In the genomic region with DNA sequence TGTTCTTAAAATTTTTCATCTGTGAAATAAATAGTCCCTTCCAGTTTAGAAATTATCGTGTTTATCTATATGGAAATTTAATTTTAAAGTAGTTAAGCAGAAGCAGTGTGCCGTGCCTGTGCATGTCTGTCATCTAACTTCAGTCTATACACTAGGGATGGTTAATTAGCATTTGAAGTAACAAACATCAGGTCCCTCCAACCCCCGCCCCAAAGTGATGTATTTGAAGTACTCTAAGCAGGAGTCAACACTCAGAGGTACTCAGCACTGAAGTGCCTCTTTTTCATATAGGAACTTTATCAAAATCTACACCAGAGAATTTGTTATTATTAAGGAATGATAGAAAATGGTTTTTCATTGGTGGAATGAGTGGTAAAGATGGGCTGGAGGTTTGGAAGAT, we compare ENCODE assay signal across 1 cellular context.
TF ChIP-seq lines count a peak whose summit lies in the region.

No MANE protein-coding gene starts in this region.

TF ChIP-seq in GM23338, 12 proteins besides CTCF, POLR2A, EP300 and RAD21 (continued from another document):
- TF ChIP-seq, protein P1, sequence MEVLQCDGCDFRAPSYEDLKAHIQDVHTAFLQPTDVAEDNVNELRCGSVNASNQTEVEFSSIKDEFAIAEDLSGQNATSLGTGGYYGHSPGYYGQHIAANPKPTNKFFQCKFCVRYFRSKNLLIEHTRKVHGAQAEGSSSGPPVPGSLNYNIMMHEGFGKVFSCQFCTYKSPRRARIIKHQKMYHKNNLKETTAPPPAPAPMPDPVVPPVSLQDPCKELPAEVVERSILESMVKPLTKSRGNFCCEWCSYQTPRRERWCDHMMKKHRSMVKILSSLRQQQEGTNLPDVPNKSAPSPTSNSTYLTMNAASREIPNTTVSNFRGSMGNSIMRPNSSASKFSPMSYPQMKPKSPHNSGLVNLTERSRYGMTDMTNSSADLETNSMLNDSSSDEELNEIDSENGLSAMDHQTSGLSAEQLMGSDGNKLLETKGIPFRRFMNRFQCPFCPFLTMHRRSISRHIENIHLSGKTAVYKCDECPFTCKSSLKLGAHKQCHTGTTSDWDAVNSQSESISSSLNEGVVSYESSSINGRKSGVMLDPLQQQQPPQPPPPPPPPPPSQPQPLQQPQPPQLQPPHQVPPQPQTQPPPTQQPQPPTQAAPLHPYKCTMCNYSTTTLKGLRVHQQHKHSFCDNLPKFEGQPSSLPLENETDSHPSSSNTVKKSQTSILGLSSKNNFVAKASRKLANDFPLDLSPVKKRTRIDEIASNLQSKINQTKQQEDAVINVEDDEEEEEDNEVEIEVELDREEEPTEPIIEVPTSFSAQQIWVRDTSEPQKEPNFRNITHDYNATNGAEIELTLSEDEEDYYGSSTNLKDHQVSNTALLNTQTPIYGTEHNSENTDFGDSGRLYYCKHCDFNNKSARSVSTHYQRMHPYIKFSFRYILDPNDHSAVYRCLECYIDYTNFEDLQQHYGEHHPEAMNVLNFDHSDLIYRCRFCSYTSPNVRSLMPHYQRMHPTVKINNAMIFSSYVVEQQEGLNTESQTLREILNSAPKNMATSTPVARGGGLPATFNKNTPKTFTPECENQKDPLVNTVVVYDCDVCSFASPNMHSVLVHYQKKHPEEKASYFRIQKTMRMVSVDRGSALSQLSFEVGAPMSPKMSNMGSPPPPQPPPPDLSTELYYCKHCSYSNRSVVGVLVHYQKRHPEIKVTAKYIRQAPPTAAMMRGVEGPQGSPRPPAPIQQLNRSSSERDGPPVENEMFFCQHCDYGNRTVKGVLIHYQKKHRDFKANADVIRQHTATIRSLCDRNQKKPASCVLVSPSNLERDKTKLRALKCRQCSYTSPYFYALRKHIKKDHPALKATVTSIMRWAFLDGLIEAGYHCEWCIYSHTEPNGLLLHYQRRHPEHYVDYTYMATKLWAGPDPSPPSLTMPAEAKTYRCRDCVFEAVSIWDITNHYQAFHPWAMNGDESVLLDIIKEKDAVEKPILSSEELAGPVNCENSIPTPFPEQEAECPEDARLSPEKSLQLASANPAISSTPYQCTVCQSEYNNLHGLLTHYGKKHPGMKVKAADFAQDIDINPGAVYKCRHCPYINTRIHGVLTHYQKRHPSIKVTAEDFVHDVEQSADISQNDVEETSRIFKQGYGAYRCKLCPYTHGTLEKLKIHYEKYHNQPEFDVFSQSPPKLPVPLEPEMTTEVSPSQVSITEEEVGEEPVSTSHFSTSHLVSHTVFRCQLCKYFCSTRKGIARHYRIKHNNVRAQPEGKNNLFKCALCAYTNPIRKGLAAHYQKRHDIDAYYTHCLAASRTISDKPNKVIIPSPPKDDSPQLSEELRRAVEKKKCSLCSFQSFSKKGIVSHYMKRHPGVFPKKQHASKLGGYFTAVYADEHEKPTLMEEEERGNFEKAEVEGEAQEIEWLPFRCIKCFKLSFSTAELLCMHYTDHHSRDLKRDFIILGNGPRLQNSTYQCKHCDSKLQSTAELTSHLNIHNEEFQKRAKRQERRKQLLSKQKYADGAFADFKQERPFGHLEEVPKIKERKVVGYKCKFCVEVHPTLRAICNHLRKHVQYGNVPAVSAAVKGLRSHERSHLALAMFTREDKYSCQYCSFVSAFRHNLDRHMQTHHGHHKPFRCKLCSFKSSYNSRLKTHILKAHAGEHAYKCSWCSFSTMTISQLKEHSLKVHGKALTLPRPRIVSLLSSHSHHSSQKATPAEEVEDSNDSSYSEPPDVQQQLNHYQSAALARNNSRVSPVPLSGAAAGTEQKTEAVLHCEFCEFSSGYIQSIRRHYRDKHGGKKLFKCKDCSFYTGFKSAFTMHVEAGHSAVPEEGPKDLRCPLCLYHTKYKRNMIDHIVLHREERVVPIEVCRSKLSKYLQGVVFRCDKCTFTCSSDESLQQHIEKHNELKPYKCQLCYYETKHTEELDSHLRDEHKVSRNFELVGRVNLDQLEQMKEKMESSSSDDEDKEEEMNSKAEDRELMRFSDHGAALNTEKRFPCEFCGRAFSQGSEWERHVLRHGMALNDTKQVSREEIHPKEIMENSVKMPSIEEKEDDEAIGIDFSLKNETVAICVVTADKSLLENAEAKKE (CRISPR knock-in tag; IDR thresholded peaks at IDR 0.05): no peak
- TF ChIP-seq JUNB (IDR thresholded peaks at IDR 0.05; ENCODE audit: unreplicated experiment) (no peak), POLR2AphosphoS5 (IDR thresholded peaks at IDR 0.05; ENCODE audit: low read depth) (no peak)
- TF ChIP-seq, protein P2, sequence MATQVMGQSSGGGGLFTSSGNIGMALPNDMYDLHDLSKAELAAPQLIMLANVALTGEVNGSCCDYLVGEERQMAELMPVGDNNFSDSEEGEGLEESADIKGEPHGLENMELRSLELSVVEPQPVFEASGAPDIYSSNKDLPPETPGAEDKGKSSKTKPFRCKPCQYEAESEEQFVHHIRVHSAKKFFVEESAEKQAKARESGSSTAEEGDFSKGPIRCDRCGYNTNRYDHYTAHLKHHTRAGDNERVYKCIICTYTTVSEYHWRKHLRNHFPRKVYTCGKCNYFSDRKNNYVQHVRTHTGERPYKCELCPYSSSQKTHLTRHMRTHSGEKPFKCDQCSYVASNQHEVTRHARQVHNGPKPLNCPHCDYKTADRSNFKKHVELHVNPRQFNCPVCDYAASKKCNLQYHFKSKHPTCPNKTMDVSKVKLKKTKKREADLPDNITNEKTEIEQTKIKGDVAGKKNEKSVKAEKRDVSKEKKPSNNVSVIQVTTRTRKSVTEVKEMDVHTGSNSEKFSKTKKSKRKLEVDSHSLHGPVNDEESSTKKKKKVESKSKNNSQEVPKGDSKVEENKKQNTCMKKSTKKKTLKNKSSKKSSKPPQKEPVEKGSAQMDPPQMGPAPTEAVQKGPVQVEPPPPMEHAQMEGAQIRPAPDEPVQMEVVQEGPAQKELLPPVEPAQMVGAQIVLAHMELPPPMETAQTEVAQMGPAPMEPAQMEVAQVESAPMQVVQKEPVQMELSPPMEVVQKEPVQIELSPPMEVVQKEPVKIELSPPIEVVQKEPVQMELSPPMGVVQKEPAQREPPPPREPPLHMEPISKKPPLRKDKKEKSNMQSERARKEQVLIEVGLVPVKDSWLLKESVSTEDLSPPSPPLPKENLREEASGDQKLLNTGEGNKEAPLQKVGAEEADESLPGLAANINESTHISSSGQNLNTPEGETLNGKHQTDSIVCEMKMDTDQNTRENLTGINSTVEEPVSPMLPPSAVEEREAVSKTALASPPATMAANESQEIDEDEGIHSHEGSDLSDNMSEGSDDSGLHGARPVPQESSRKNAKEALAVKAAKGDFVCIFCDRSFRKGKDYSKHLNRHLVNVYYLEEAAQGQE (IDR thresholded peaks at IDR 0.05; ENCODE audit: unreplicated experiment): no peak
TF ChIP-seq in GM23338: peak in this region for 0.
